ENCODE assay signal across 8 cellular contexts in genomic region chr3:112561693-112562529, GRCh38. TPM values are rescaled to one million over a fixed set of nuclear protein-coding genes. Genes with fewer than 3 reads are reported as not detected.
A peak's percentile ranks its signal among the peaks of the same experiment; 100 is the strongest.
DNase-seq lines count a peak whose midpoint lies in the region; ATAC-seq, FAIRE-seq and TF ChIP-seq lines count a peak whose summit lies in the region.

Gene ATG3 (minus strand): TSS chr3:112561962. CDS start chr3:112561528, 434 bp downstream.
A gene with protein sequence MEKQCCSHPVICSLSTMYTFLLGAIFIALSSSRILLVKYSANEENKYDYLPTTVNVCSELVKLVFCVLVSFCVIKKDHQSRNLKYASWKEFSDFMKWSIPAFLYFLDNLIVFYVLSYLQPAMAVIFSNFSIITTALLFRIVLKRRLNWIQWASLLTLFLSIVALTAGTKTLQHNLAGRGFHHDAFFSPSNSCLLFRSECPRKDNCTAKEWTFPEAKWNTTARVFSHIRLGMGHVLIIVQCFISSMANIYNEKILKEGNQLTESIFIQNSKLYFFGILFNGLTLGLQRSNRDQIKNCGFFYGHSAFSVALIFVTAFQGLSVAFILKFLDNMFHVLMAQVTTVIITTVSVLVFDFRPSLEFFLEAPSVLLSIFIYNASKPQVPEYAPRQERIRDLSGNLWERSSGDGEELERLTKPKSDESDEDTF (plus strand): TSS chr3:112562045. CDS start chr3:112563404, 1,359 bp downstream.

- no peaks in the 10 kb centered on the region for H3K9me3 ChIP-seq in Caco-2
- no peaks in the 10 kb centered on the region for H3K9me3 ChIP-seq in H1 (ENCODE audit: insufficient read depth in 2 of 2, low read depth in 1 of 2, low read length in 1 of 2)

- WGBS in H1 (ENCODE audit: extremely low coverage in 1 of 2, insufficient coverage in 1 of 2, insufficient read length in 1 of 2, insufficient replicate concordance in 2 of 2, low coverage in 1 of 2, low lambda C conversion rate in 2 of 2, missing lambda C conversion rate in 1 of 2), 2 experiments, result 2% methylated on average over 43 of the region's 66 CpGs; no CpG with 5 or more reads in 1 of the 2 experiments

- CTCF ChIA-PET in Caco-2 (lab: Charles Lee) (interaction anchor here (0.9 to 1.5 kb wide), 2 partner anchors 20 to 450 kb away, joined by 3 to 6 read pairs; no protein-coding TSS in a partner anchor), H1 (lab: Charles Lee; ENCODE audit: partially characterized antibody) (interaction anchor here (0.5 to 1.2 kb wide), 3 partner anchors 10 to 519 kb away, joined by 3 to 4 read pairs (median 3); no protein-coding TSS in a partner anchor)

- H3K27ac Mint-ChIP-seq in Caco-2 (ENCODE audit: unreplicated experiment) (peak within 1 kb of the TSS; percentile 97), memory B cell (peak within 1 kb of the TSS; percentile 99)

- peak within 1 kb of the TSS; percentile 65; the same call in 1 of the 2 replicates for H2BK12ac ChIP-seq in H1 (ENCODE audit: low read depth, low read length)

- TF ChIP-seq CTCF in Caco-2 (IDR thresholded peaks at IDR 0.05; ENCODE audit: insufficient read depth in 1 of 2, low read depth in 1 of 2, low read length in 1 of 2, severe bottlenecking in 1 of 2, unreplicated experiment in 1 of 2), result peak in 1 of 2 experiments; percentile 13
- no peak for TF ChIP-seq CTCF in H1 (IDR thresholded peaks at IDR 0.05; ENCODE audit: control extremely low read depth in 1 of 3, insufficient read depth in 1 of 3, low read depth in 1 of 3, low read length in 3 of 3)

- intact Hi-C loops in Caco-2 (cut with micrococcal nuclease; ENCODE audit: unreplicated experiment), result loop anchor here (5.0 kb wide), 1 partner anchor 430 kb away; the partner anchor contains the start of gene GTPBP8

- H3K4ac ChIP-seq in H1 (replicated peaks; ENCODE audit: insufficient read length, low read depth, low read length), result peak within 1 kb of the TSS; percentile 41

- H2BK20ac ChIP-seq in H1 (ENCODE audit: low read length), result no peak within 1 kb of the TSS

- H3K4me1 ChIP-seq in Caco-2 (peaks cover 5% of the 10 kb centered on the region; the same call in 1 of the 2 replicates), H1 (replicated peaks in 1 of 4; ENCODE audit: control insufficient read depth in 3 of 4, insufficient read depth in 4 of 4, low read length in 3 of 4) (no peaks in the 10 kb centered on the region; a peak in 1 of 7 replicates)

- peak in 1 of 2 experiments; percentile 68; a peak in 1 of 3 replicates for TF ChIP-seq EP300 in H1 (IDR thresholded peaks at IDR 0.05; ENCODE audit: borderline replicate concordance in 1 of 2, low read depth in 2 of 2, low read length in 2 of 2)

- peak within 1 kb of the TSS; percentile 96 for H2BK5ac ChIP-seq in H1 (ENCODE audit: low read depth, low read length)

- H2AFZ ChIP-seq in H1 (ENCODE audit: low read length), result peak within 1 kb of the TSS; percentile 97

- no peaks in the 10 kb centered on the region for H4K20me1 ChIP-seq in H1 (replicated peaks in 1 of 2; ENCODE audit: control insufficient read depth in 1 of 2, insufficient read depth in 2 of 2, low read length in 2 of 2)

- H3K4me3 ChIP-seq in Caco-2 (ENCODE audit: low read depth, low read length) (peak within 1 kb of the TSS; percentile 92), H1 (ENCODE audit: extremely low read depth in 1 of 4, insufficient read depth in 2 of 4, low read depth in 3 of 4, low read length in 4 of 4) (peak within 1 kb of the TSS; percentile 76 to 97 (median 78))

- peak within 1 kb of the TSS; percentile 87 for H3K27ac ChIP-seq in H1 (ENCODE audit: low read depth, low read length)

- H3K18ac ChIP-seq in H1 (ENCODE audit: extremely low read depth, low read length), result peak within 1 kb of the TSS; percentile 95

- peak within 1 kb of the TSS; percentile 80 to 89 (median 86) for H3K9ac ChIP-seq in H1 (replicated peaks in 1 of 4; ENCODE audit: extremely low read depth in 1 of 4, low read depth in 3 of 4, low read length in 3 of 4)

- H3K27me3 ChIP-seq in Caco-2 (replicated peaks; ENCODE audit: control insufficient read depth, insufficient read depth, low read length) (no peaks in the 10 kb centered on the region), H1 (replicated peaks in 1 of 4; ENCODE audit: control insufficient read depth in 3 of 4, extremely low read depth in 1 of 4, insufficient read depth in 3 of 4, low read length in 3 of 4) (no peaks in the 10 kb centered on the region)

- H4K91ac ChIP-seq in H1 (replicated peaks; ENCODE audit: insufficient read length, low read length), result peak within 1 kb of the TSS; percentile 54

- FAIRE-seq in HTR-8/SVneo (lab: Jason Lieb, UNC), result peak; percentile 85
- FAIRE-seq in H1 (lab: Jason Lieb, UNC), result peak; percentile 55

- H3K79me2 ChIP-seq in H1 (ENCODE audit: control insufficient read depth in 1 of 2, insufficient read depth in 2 of 2, low read length in 2 of 2), result peaks cover 3 to 45% of the 10 kb centered on the region in 2 experiments; a peak in 3 of 4 replicates

- H3K14ac ChIP-seq in H1 (ENCODE audit: insufficient read length), result no peak within 1 kb of the TSS

- H3K23me2 ChIP-seq in H1 (ENCODE audit: low read depth, low read length), result peaks cover 11% of the 10 kb centered on the region

- no peak within 1 kb of the TSS for H2AK5ac ChIP-seq in H1 (ENCODE audit: low read depth, low read length)

- peak within 1 kb of the TSS; percentile 64 to 88 for H3K4me2 ChIP-seq in H1 (ENCODE audit: insufficient read depth in 1 of 2, low read depth in 2 of 2, low read length in 2 of 2)

- H3K27me3 Mint-ChIP-seq in Caco-2 (ENCODE audit: insufficient read depth, unreplicated experiment) (no peaks in the 10 kb centered on the region), memory B cell (no peaks in the 10 kb centered on the region)

- TF ChIP-seq POLR2A in H1 (IDR thresholded peaks at IDR 0.05; ENCODE audit: control extremely low read depth in 1 of 2, low read depth in 2 of 2, low read length in 2 of 2), result peak; percentile 72 to 73; a peak in 2 of 3 replicates

- TF ChIP-seq RAD21 in H1 (IDR thresholded peaks at IDR 0.05 in 1 of 2, conservative IDR thresholded peaks at IDR 0.05 in 1 of 2; ENCODE audit: low read depth in 2 of 2, low read length in 2 of 2), result no peak; a peak in 1 of 4 replicates

- H3K36me3 Mint-ChIP-seq in Caco-2 (ENCODE audit: insufficient read depth, unreplicated experiment), result peaks cover 34% of the 10 kb centered on the region
- peaks cover 19% of the 10 kb centered on the region for H3K36me3 Mint-ChIP-seq in memory B cell

- POLR2A ChIA-PET in Caco-2 (lab: Charles Lee) (interaction anchor here (0.5 to 1.0 kb wide), 4 partner anchors 11 to 240 kb away, joined by 3 to 4 read pairs (median 3); no protein-coding TSS in a partner anchor), H1 (lab: Charles Lee; ENCODE audit: partially characterized antibody) (interaction anchor here (0.6 to 1.5 kb wide), 12 partner anchors 17 to 456 kb away, joined by 3 to 6 read pairs (median 3); partner anchors contain the start of gene GTPBP8)

- H3K9me3 Mint-ChIP-seq in Caco-2 (ENCODE audit: unreplicated experiment) (no peaks in the 10 kb centered on the region), memory B cell (no peaks in the 10 kb centered on the region)

- DNase-seq in Caco-2 (peak; percentile 98), HTR-8/SVneo (ENCODE audit: insufficient read length, low spot score) (peak; percentile 97), NOMO-1 treated with dmso at 0.1 percent for 144 hours (lab: John Stamatoyannopoulos, UW; ENCODE audit: unreplicated experiment) (peak; percentile 98), H1 (ENCODE audit: low read depth in 1 of 2, low spot score in 2 of 2) (peak; percentile 93), memory B cell (ENCODE audit: low spot score in 2 of 2) (peak; percentile 99 to 100)
- DNase-seq in activated CD8-positive, alpha-beta memory T cell treated with anti-CD3 and anti-CD28 coated beads for 48 hours (ENCODE audit: low read depth in 2 of 3, low spot score in 2 of 3), result peak; percentile 91 to 95 (median 92)
- peak; percentile 95 for DNase-seq in stimulated activated CD8-positive, alpha-beta memory T cell treated with anti-CD3 and anti-CD28 coated beads, Interleukin-12 subunit alpha, Interleukin-12 subunit beta, amount 100 ng/mL, for 24 hours (ENCODE audit: extremely low read depth)

- no peaks in the 10 kb centered on the region for H3K36me3 ChIP-seq in Caco-2 (ENCODE audit: control insufficient read depth, insufficient read depth, low read length)
- peaks cover 0 to 11% (median 0%) of the 10 kb centered on the region in 4 experiments; a peak in 3 of 8 replicates for H3K36me3 ChIP-seq in H1 (ENCODE audit: control insufficient read depth in 2 of 4, insufficient read depth in 4 of 4, low read length in 3 of 4)

- H3K56ac ChIP-seq in H1 (replicated peaks; ENCODE audit: insufficient read length, low read depth, low read length), result peak within 1 kb of the TSS; percentile 37

- H3K23ac ChIP-seq in H1 (ENCODE audit: insufficient read length), result no peak within 1 kb of the TSS

- peak within 1 kb of the TSS; percentile 95 for H3K4me3 Mint-ChIP-seq in Caco-2 (ENCODE audit: unreplicated experiment)
- H3K4me3 Mint-ChIP-seq in memory B cell, result peak within 1 kb of the TSS; percentile 99

- peak within 1 kb of the TSS; percentile 10 for H2BK120ac ChIP-seq in H1 (replicated peaks; ENCODE audit: low read depth, low read length)

- no peaks in the 10 kb centered on the region for H3K79me1 ChIP-seq in H1 (ENCODE audit: low read depth, low read length)

- BruUV-seq in Caco-2 (replicated peaks; lab: Mats Ljungman, UMichigan), result TSS peak; percentile 73

- peak within 1 kb of the TSS; percentile 82; the same call in 1 of the 2 replicates for H2BK15ac ChIP-seq in H1 (ENCODE audit: low read length)

- peak within 1 kb of the TSS; percentile 84 for H4K5ac ChIP-seq in H1 (ENCODE audit: insufficient read length, low read depth, low read length)

- peak; percentile 71 for ATAC-seq in GM21367 (IDR thresholded peaks at IDR 0.05; ENCODE audit: unreplicated experiment)
- peak; percentile 81 for ATAC-seq in memory B cell (ENCODE audit: low read depth)

- H4K8ac ChIP-seq in H1 (ENCODE audit: extremely low read depth, insufficient read depth, low read length), result peak within 1 kb of the TSS; percentile 75; the same call in 1 of the 2 replicates

- H3K4me1 Mint-ChIP-seq in Caco-2 (ENCODE audit: low read depth, unreplicated experiment), result peaks cover 28% of the 10 kb centered on the region
- peaks cover 32% of the 10 kb centered on the region for H3K4me1 Mint-ChIP-seq in memory B cell

RNA-seq across cellular contexts. Expression of gene ATG3, which starts in this region (rescaled TPM):
- 50.7 and 52.3 TPM in 2 replicates for total RNA-seq in Caco-2 (2022)
- 54.9 and 55.3 TPM in 2 replicates for total RNA-seq in H1 (2021; fragmentation: NEBNext Ultra II Directional; extraction: Animal tissue kit (Norgen Biotek cat#: 25700))
- 27.3 and 27.6 TPM in 2 replicates for polyA plus RNA-seq in H1 (2011; rRNA removed)
- polyA plus RNA-seq in H1 (2011; cell fraction: cytosol; rRNA removed), result 41.3 TPM
- 20.5 TPM for polyA plus RNA-seq in H1 (2011; cell fraction: nucleus; rRNA removed)
- polyA plus RNA-seq in H1 (2012, experiment 1 of 2), result 37.1 to 44.2 TPM (median 41.7 TPM) in 4 replicates
- 11.4 TPM for polyA plus RNA-seq in H1 (2012, experiment 2 of 2)
- polyA plus RNA-seq in H1 (2013, experiment 1 of 2), result 36.7 TPM
- 35.4 TPM for polyA plus RNA-seq in H1 (2013, experiment 2 of 2)
- polyA minus RNA-seq in H1 (2011; rRNA and poly(A)+ RNA removed), result 15.0 and 15.8 TPM in 2 replicates
- polyA minus RNA-seq in H1 (2011; cell fraction: cytosol; rRNA and poly(A)+ RNA removed), result 33.8 TPM
- 25.9 TPM for polyA minus RNA-seq in H1 (2011; cell fraction: nucleus; rRNA and poly(A)+ RNA removed)

RNA-seq across cellular contexts. Expression of the second gene that starts in this region (rescaled TPM):
- total RNA-seq in Caco-2 (2022), result 18.6 and 19.1 TPM in 2 replicates
- total RNA-seq in H1 (2021; fragmentation: NEBNext Ultra II Directional; extraction: Animal tissue kit (Norgen Biotek cat#: 25700)), result 30.5 and 36.5 TPM in 2 replicates
- polyA plus RNA-seq in H1 (2011; rRNA removed), result 21.8 and 38.6 TPM in 2 replicates
- polyA plus RNA-seq in H1 (2011; cell fraction: cytosol; rRNA removed), result 29.0 TPM
- polyA plus RNA-seq in H1 (2011; cell fraction: nucleus; rRNA removed), result 8.3 TPM
- polyA plus RNA-seq in H1 (2012, experiment 1 of 2), result 14.5 to 25.2 TPM (median 18.4 TPM) in 4 replicates
- 1.5 TPM for polyA plus RNA-seq in H1 (2012, experiment 2 of 2)
- polyA plus RNA-seq in H1 (2013, experiment 1 of 2), result 28.7 TPM
- polyA plus RNA-seq in H1 (2013, experiment 2 of 2), result 34.7 TPM
- polyA minus RNA-seq in H1 (2011; rRNA and poly(A)+ RNA removed), result 53.1 and 54.8 TPM in 2 replicates
- polyA minus RNA-seq in H1 (2011; cell fraction: cytosol; rRNA and poly(A)+ RNA removed), result 24.4 TPM
- 26.4 TPM for polyA minus RNA-seq in H1 (2011; cell fraction: nucleus; rRNA and poly(A)+ RNA removed)

Comparison
In these comparisons a context has a peak if more than half of its experiments do, and no peak if none do; other contexts are left out.
1. Peak in every context shown above with its lines: DNase-seq, ATAC-seq, H3K4me3 ChIP-seq and H3K27ac ChIP-seq.